Comparison of ENCODE assay signal across 27 cellular contexts in the genomic region with DNA sequence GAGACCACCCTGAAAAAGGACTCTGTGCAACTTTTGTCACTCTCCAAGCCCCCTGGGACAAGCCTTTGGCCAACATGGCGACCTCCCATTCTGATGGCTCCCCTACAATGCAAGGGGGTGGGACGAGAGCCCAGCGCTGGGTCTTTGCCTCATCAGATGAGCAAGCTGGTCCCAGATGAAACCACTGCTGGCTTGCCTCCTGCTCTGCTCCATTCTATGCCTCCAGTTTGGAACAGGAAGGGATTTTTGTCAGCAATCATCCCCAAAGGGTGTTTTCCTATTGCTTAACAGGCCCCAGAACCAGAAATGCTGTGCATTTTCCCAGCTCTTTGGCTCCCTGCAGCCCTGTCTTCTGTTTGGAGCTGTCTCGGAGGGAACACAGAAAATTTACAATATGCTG.
DNase-seq lines count a peak whose midpoint lies in the region; ATAC-seq and TF ChIP-seq lines count a peak whose summit lies in the region.
"Had no signal": no experiment of that assay in that cellular context is flagged by ENCODE, and none has a peak within 500 bp of the region (broad histone marks: within the 10 kb centered on the region; RNA-seq: fewer than 3 reads in every experiment).

No MANE protein-coding gene starts in this region.

- H3K27ac Mint-ChIP-seq in progenitor cell of endocrine pancreas: no peak overlapping the region
- H3K27ac Mint-ChIP-seq: activated naive CD4-positive, alpha-beta T cell treated with anti-CD3 and anti-CD28 coated beads, Interleukin-2, amount 50 U/mL, for 72 hours; activated T-helper 17 cell treated with anti-CD3 and anti-CD28 coated beads, Interleukin-2, amount 50 U/mL, for 72 hours; CD4-positive, alpha-beta T cell; dendritic cell treated with granulocyte-macrophage colony-stimulating factor and Interleukin-4, amounts not matched to agents 40 ng/mL and 50 ng/mL, for 4 days; IgD-negative memory B cell; naive thymus-derived CD4-positive, alpha-beta T cell; stimulated activated effector memory CD8-positive, alpha-beta T cell treated with anti-CD3 and anti-CD28 coated beads, Interleukin-12 subunit alpha, Interleukin-12 subunit beta, amount 100 ng/mL, for 72 hours had no signal

- no peak for ATAC-seq in HG03342 (IDR thresholded peaks at IDR 0.05; ENCODE audit: unreplicated experiment)
- ATAC-seq: activated naive CD4-positive, alpha-beta T cell treated with anti-CD3 and anti-CD28 coated beads, Interleukin-2, amount 50 U/mL, for 72 hours; activated T-helper 17 cell treated with anti-CD3 and anti-CD28 coated beads, Interleukin-2, amount 50 U/mL, for 72 hours; left colon; naive thymus-derived CD4-positive, alpha-beta T cell; stimulated activated effector memory CD8-positive, alpha-beta T cell treated with anti-CD3 and anti-CD28 coated beads, Interleukin-12 subunit alpha, Interleukin-12 subunit beta, amount 100 ng/mL, for 72 hours had no signal

- H3K4me1 Mint-ChIP-seq in progenitor cell of endocrine pancreas (ENCODE audit: low read depth): peaks cover 9% of the 10 kb centered on the region
- H3K4me1 Mint-ChIP-seq: activated T-helper 17 cell treated with anti-CD3 and anti-CD28 coated beads, Interleukin-2, amount 50 U/mL, for 72 hours; naive thymus-derived CD4-positive, alpha-beta T cell; stimulated activated effector memory CD8-positive, alpha-beta T cell treated with anti-CD3 and anti-CD28 coated beads, Interleukin-12 subunit alpha, Interleukin-12 subunit beta, amount 100 ng/mL, for 72 hours had no signal

- H3K27me3 ChIP-seq in HUES64 (ENCODE audit: insufficient read depth, low read length) (no peaks in the 10 kb centered on the region), uterus (no peaks in the 10 kb centered on the region)
- H3K27me3 ChIP-seq: ascending aorta, spleen had no signal

- WGBS in HUES64: 80% methylated on average over 4 of the region's 4 CpGs
- 48 to 64% methylated on average over 4 of the region's 4 CpGs for WGBS in lower leg skin, 2 donors

- TF ChIP-seq POLR2A in lower leg skin (IDR thresholded peaks at IDR 0.05) (no peak), uterus (IDR thresholded peaks at IDR 0.05) (no peak)

- H3K9me3 ChIP-seq in HUES64 (ENCODE audit: insufficient read depth, low read depth, low read length) (no peaks in the 10 kb centered on the region), uterus (no peaks in the 10 kb centered on the region)
- H3K9me3 ChIP-seq: ascending aorta, spleen had no signal

- no peaks in the 10 kb centered on the region for H3K9me3 Mint-ChIP-seq in progenitor cell of endocrine pancreas (ENCODE audit: low read depth)
- H3K9me3 Mint-ChIP-seq: activated T-helper 17 cell treated with anti-CD3 and anti-CD28 coated beads, Interleukin-2, amount 50 U/mL, for 72 hours; CD4-positive, alpha-beta T cell; dendritic cell treated with granulocyte-macrophage colony-stimulating factor and Interleukin-4, amounts not matched to agents 40 ng/mL and 50 ng/mL, for 4 days; stimulated activated effector memory CD8-positive, alpha-beta T cell treated with anti-CD3 and anti-CD28 coated beads, Interleukin-12 subunit alpha, Interleukin-12 subunit beta, amount 100 ng/mL, for 72 hours had no signal

- peak; percentile 39 for DNase-seq in fibroblast of mammary gland (ENCODE audit: low read depth)
- peak; percentile 56 to 91 for DNase-seq in lower leg skin (ENCODE audit: low spot score in 2 of 2)
- DNase-seq in uterus: peak; percentile 18 to 31
- DNase-seq in progenitor cell of endocrine pancreas (ENCODE audit: low spot score, unreplicated experiment): no peak
- no peak for DNase-seq in GOT3 (lab: John Stamatoyannopoulos, UW)
- DNase-seq: activated CD4-positive, alpha-beta T cell treated with anti-CD3 and anti-CD28 coated beads, Interleukin-2, amount 50 U/mL, for 1 hour; activated CD8-positive, alpha-beta memory T cell treated with anti-CD3 and anti-CD28 coated beads, Interleukin-2, amount 50 U/mL, for 4 hours; caudate nucleus; CD4-positive, alpha-beta T cell; foreskin melanocyte; left colon; naive thymus-derived CD4-positive, alpha-beta T cell; NCI-H1092 treated with DMSO at 0.1 percent for 48 hours; NCI-H187 treated with DMSO at 0.1 percent for 48 hours; NCI-H69; retina; spleen; stimulated activated CD4-positive, alpha-beta T cell treated with anti-CD3 and anti-CD28 coated beads, Interleukin-2, amount 100 ng/mL, for 48 hours; T-helper 9 cell had no signal

- no peak overlapping the region for H3K4me3 ChIP-seq in HUES64 (ENCODE audit: low read length)
- no peak overlapping the region for H3K4me3 ChIP-seq in fibroblast of mammary gland (ENCODE audit: control insufficient read depth, low read depth, low read length)
- no peak overlapping the region for H3K4me3 ChIP-seq in lower leg skin (ENCODE audit: low read depth, poor library complexity, severe bottlenecking)
- no peak overlapping the region for H3K4me3 ChIP-seq in uterus
- H3K4me3 ChIP-seq: ascending aorta, spleen had no signal

- H3K36me3 Mint-ChIP-seq in progenitor cell of endocrine pancreas (ENCODE audit: insufficient read depth): no peaks in the 10 kb centered on the region
- H3K36me3 Mint-ChIP-seq: activated naive CD4-positive, alpha-beta T cell treated with anti-CD3 and anti-CD28 coated beads, Interleukin-2, amount 50 U/mL, for 72 hours; IgD-negative memory B cell; naive thymus-derived CD4-positive, alpha-beta T cell; stimulated activated effector memory CD8-positive, alpha-beta T cell treated with anti-CD3 and anti-CD28 coated beads, Interleukin-12 subunit alpha, Interleukin-12 subunit beta, amount 100 ng/mL, for 72 hours had no signal

- H3K9ac ChIP-seq in HUES64 (ENCODE audit: low read depth, low read length): no peak overlapping the region

- H3K36me3 ChIP-seq in HUES64 (ENCODE audit: insufficient read depth, low read length) (peaks cover 17% of the 10 kb centered on the region), uterus (no peaks in the 10 kb centered on the region)
- H3K36me3 ChIP-seq: ascending aorta, spleen had no signal

- H3K27me3 Mint-ChIP-seq in progenitor cell of endocrine pancreas: peaks cover 70% of the 10 kb centered on the region

- intact Hi-C loops in lower leg skin (cut with DNase I; ENCODE audit: low total_unique reads): no loop called here
- intact Hi-C loops in uterus (cut with DNase I; ENCODE audit: low total_unique reads): no loop called here

- TF ChIP-seq CTCF in fibroblast of mammary gland (conservative IDR thresholded peaks at IDR 0.05; ENCODE audit: control insufficient read depth, insufficient read depth, low read depth, low read length) (no peak), lower leg skin (IDR thresholded peaks at IDR 0.05) (no peak), uterus (IDR thresholded peaks at IDR 0.05) (no peak), progenitor cell of endocrine pancreas (IDR thresholded peaks at IDR 0.05; ENCODE audit: unreplicated experiment) (no peak)

- H3K4me1 ChIP-seq in HUES64 (ENCODE audit: insufficient read depth, low read length) (peaks cover 49% of the 10 kb centered on the region), uterus (no peaks in the 10 kb centered on the region)

- H3K27ac ChIP-seq in HUES64 (ENCODE audit: low read depth, low read length) (peak overlapping the region; percentile 39), uterus (no peak overlapping the region)
- H3K27ac ChIP-seq: ascending aorta, spleen had no signal

- H3K4me3 Mint-ChIP-seq in progenitor cell of endocrine pancreas (ENCODE audit: low read depth): no peak overlapping the region
- H3K4me3 Mint-ChIP-seq: activated T-helper 17 cell treated with anti-CD3 and anti-CD28 coated beads, Interleukin-2, amount 50 U/mL, for 72 hours; CD4-positive, alpha-beta T cell; dendritic cell treated with granulocyte-macrophage colony-stimulating factor and Interleukin-4, amounts not matched to agents 40 ng/mL and 50 ng/mL, for 4 days; IgD-negative memory B cell; naive thymus-derived CD4-positive, alpha-beta T cell; stimulated activated effector memory CD8-positive, alpha-beta T cell treated with anti-CD3 and anti-CD28 coated beads, Interleukin-12 subunit alpha, Interleukin-12 subunit beta, amount 100 ng/mL, for 72 hours had no signal

Comparison
In these comparisons a context has a peak if more than half of its experiments do, and no peak if none do; other contexts are left out.
1. DNase-seq: peak in fibroblast of mammary gland (single experiment), lower leg skin (2 of 2) and uterus (2 of 2); none in progenitor cell of endocrine pancreas (single experiment) and GOT3 (single experiment).